Comparison of ENCODE assay signal across 11 cellular contexts in the genomic region with DNA sequence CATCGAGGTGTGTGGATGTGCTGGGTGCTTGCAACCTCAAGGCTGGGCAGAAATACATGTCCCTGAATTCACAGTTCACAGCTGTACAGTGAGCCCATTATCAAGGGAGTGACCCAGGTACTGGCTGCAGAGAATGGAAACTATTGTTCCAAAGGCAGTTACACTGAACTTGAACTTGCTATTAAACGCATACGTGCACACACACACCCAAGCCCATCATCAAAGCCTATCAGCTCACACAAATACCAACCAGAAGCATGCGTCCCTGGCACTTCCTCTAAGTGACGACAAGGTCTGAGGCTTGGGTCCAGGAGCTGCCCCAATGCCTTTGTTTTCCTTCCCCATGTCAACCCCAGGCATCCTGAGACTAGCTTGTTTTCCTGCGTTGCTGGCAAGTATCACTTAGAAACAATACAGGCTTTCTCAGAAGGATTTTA.
DNase-seq lines count a peak whose midpoint lies in the region; ATAC-seq and TF ChIP-seq lines count a peak whose summit lies in the region.
"Had no signal": no experiment of that assay in that cellular context is flagged by ENCODE, and none has a peak within 500 bp of the region (broad histone marks: within the 10 kb centered on the region; RNA-seq: fewer than 3 reads in every experiment).

No MANE protein-coding gene starts in this region.

- no peak overlapping the region for H3K23ac ChIP-seq in mesenchymal stem cell (ENCODE audit: low read length in 2 of 2)

- H3K27ac ChIP-seq in caudate nucleus (ENCODE audit: low read depth, low read length) (peak overlapping the region; percentile 18), mesenchymal stem cell (ENCODE audit: low read length, poor library complexity, severe bottlenecking) (no peak overlapping the region), uterus (peak overlapping the region; percentile 64 to 75)
- H3K27ac ChIP-seq: VCaP had no signal

- WGBS in mesenchymal stem cell: 92% methylated on average over 5 of the region's 6 CpGs

- H3K79me1 ChIP-seq in mesenchymal stem cell (replicated peaks; ENCODE audit: low read length, poor library complexity, severe bottlenecking): peaks cover 6% of the 10 kb centered on the region

- TF ChIP-seq POLR2A in uterus (IDR thresholded peaks at IDR 0.05): no peak

- H3K36me3 Mint-ChIP-seq in activated naive CD4-positive, alpha-beta T cell treated with anti-CD3 and anti-CD28 coated beads, Interleukin-2, amount 50 U/mL, for 72 hours: peaks cover 4 to 36% of the 10 kb centered on the region in 2 donors

- H3K27ac Mint-ChIP-seq in activated naive CD4-positive, alpha-beta T cell treated with anti-CD3 and anti-CD28 coated beads, Interleukin-2, amount 50 U/mL, for 72 hours: peak overlapping the region; percentile 30 to 51
- H3K27ac Mint-ChIP-seq: dendritic cell treated with granulocyte-macrophage colony-stimulating factor and Interleukin-4, amounts not matched to agents 40 ng/mL and 50 ng/mL, for 4 days had no signal

- no peak overlapping the region for H3K9ac ChIP-seq in mesenchymal stem cell (ENCODE audit: low read length)

- H3K9me3 ChIP-seq in mesenchymal stem cell (ENCODE audit: control insufficient read depth, low read length): no peaks in the 10 kb centered on the region
- H3K9me3 ChIP-seq in uterus: no peaks in the 10 kb centered on the region

- peak overlapping the region; percentile 41 for H2BK15ac ChIP-seq in mesenchymal stem cell (ENCODE audit: low read depth, poor library complexity, severe bottlenecking)

- H3K14ac ChIP-seq in mesenchymal stem cell (ENCODE audit: low read length in 2 of 2): no peak overlapping the region

- H2BK120ac ChIP-seq in mesenchymal stem cell (ENCODE audit: low read depth, low read length): no peak overlapping the region

- peak overlapping the region; percentile 40 for H2AK5ac ChIP-seq in mesenchymal stem cell (ENCODE audit: low read length, severe bottlenecking)

- no peak for TF ChIP-seq CTCF in uterus (IDR thresholded peaks at IDR 0.05)

- no peaks in the 10 kb centered on the region for H3K9me3 Mint-ChIP-seq in activated naive CD4-positive, alpha-beta T cell treated with anti-CD3 and anti-CD28 coated beads, Interleukin-2, amount 50 U/mL, for 72 hours
- H3K9me3 Mint-ChIP-seq: neural crest cell had no signal

- no peak overlapping the region for H3K4me2 ChIP-seq in mesenchymal stem cell (ENCODE audit: low read length, poor library complexity, severe bottlenecking)

- peak overlapping the region; percentile 38 to 79 for H2BK12ac ChIP-seq in mesenchymal stem cell (ENCODE audit: low read length in 2 of 2)

- no peak overlapping the region for H3K4me3 ChIP-seq in mesenchymal stem cell (ENCODE audit: insufficient read depth in 1 of 2, low read depth in 1 of 2, low read length in 2 of 2)
- H3K4me3 ChIP-seq in uterus: no peak overlapping the region

- H3K27me3 ChIP-seq in mesenchymal stem cell (ENCODE audit: control insufficient read depth in 1 of 2, insufficient read depth in 1 of 2, low read length in 2 of 2) (no peaks in the 10 kb centered on the region), uterus (no peaks in the 10 kb centered on the region)

- peak overlapping the region; percentile 76 for H4K8ac ChIP-seq in mesenchymal stem cell (ENCODE audit: low read length)

- ATAC-seq in activated naive CD4-positive, alpha-beta T cell treated with anti-CD3 and anti-CD28 coated beads, Interleukin-2, amount 50 U/mL, for 72 hours: no peak

- peak overlapping the region in 1 of 2 experiments; percentile 68 for H3K4ac ChIP-seq in mesenchymal stem cell (ENCODE audit: low read depth in 1 of 2, low read length in 2 of 2)

- H2BK5ac ChIP-seq in mesenchymal stem cell (ENCODE audit: low read depth, low read length, poor library complexity, severe bottlenecking): no peak overlapping the region

- peak overlapping the region; percentile 73 for H4K91ac ChIP-seq in mesenchymal stem cell (ENCODE audit: low read length)

- H3K4me1 ChIP-seq in mesenchymal stem cell (ENCODE audit: control insufficient read depth, insufficient read depth, low read depth, low read length) (peaks cover 23% of the 10 kb centered on the region), uterus (peaks cover 0 to 11% of the 10 kb centered on the region in 2 donors)

- peak overlapping the region; percentile 55 to 61 for H3K18ac ChIP-seq in mesenchymal stem cell (ENCODE audit: low read depth in 1 of 2, low read length in 2 of 2)

- H3K36me3 ChIP-seq in mesenchymal stem cell (ENCODE audit: control insufficient read depth in 1 of 2, insufficient read depth in 2 of 2, low read depth in 1 of 2, low read length in 2 of 2): peaks cover 27 to 54% of the 10 kb centered on the region in 2 experiments
- no peaks in the 10 kb centered on the region for H3K36me3 ChIP-seq in uterus

- intact Hi-C loops in uterus (cut with DNase I; ENCODE audit: low total_unique reads): no loop called here

- H2AFZ ChIP-seq in mesenchymal stem cell (ENCODE audit: low read depth, low read length): no peak overlapping the region

- DNase-seq in activated naive CD4-positive, alpha-beta T cell treated with anti-CD3 and anti-CD28 coated beads, Interleukin-2, amount 50 U/mL, for 72 hours (ENCODE audit: low spot score in 2 of 2): no peak
- DNase-seq in activated naive CD4-positive, alpha-beta T cell (lab: John Stamatoyannopoulos, UW): no peak
- DNase-seq in caudate nucleus (lab: John Stamatoyannopoulos, UW) (peak in 16 of 61 donors; percentile 4 to 45 (median 23)), mesenchymal stem cell (no peak), uterus (peak in 1 of 2 donors; percentile 34), GDM1 (lab: John Stamatoyannopoulos, UW) (no peak), H4 (ENCODE audit: low spot score) (no peak)
- no peak for DNase-seq in activated CD4-positive, CD25-positive, alpha-beta regulatory T cell (lab: John Stamatoyannopoulos, UW)
